8 cellular contexts compared by ENCODE assay signal in genomic region chr16:49491736-49492089, GRCh38.
DNase-seq lines count a peak whose midpoint lies in the region; TF ChIP-seq lines count a peak whose summit lies in the region.

No MANE protein-coding gene starts in this region.

- CTCF ChIA-PET in GM10248 (lab: Yijun Ruan, JAX), result interaction anchor here (1.1 to 1.3 kb wide), 4 partner anchors 13 to 101 kb away, joined by 3 to 4 read pairs (median 4); no protein-coding TSS in a partner anchor

- POLR2A ChIA-PET in GM10248 (lab: Yijun Ruan, JAX), result no interaction called here

- TF ChIP-seq CTCF in OCI-LY3 (IDR thresholded peaks at IDR 0.05; ENCODE audit: low read depth, low read length) (no peak), glutamatergic neuron (IDR thresholded peaks at IDR 0.05; ENCODE audit: partially characterized antibody, unreplicated experiment) (no peak), osteocyte (IDR thresholded peaks at IDR 0.05) (no peak), GM10248 (IDR thresholded peaks at IDR 0.05; ENCODE audit: control extremely low read depth, extremely low read depth, low read depth, missing control alignments) (no peak)

- DNase-seq in glutamatergic neuron (peak; percentile 43), osteocyte (ENCODE audit: extremely low spot score, unreplicated experiment) (no peak), GM10248 (ENCODE audit: extremely low spot score) (no peak), NK-92 (lab: John Stamatoyannopoulos, UW; ENCODE audit: unreplicated experiment) (no peak)
- no peak for DNase-seq in stimulated activated CD4-positive, alpha-beta T cell treated with anti-CD3 and anti-CD28 coated beads, Interleukin-12 subunit alpha, Interleukin-12 subunit beta, amount 100 ng/mL, for 4 hours
- no peak for DNase-seq in activated T-helper 1 cell treated with anti-CD3 and anti-CD28 coated beads, Interleukin-12 subunit alpha, Interleukin-12 subunit beta, Interleukin-2, Interleukin-4 antibody, amounts not matched to agents 30 ng/mL and 10 ng/mL and 1 ng/mL, durations not matched to agents 14 hours and 24 hours and 36 hours (ENCODE audit: low spot score)

- peak overlapping the region; percentile 38; the same call in 1 of the 2 replicates for H3K9ac ChIP-seq in BLaER1
- no peak overlapping the region for H3K9ac ChIP-seq in OCI-LY3 (ENCODE audit: low read length)

- H3K27me3 Mint-ChIP-seq in glutamatergic neuron (ENCODE audit: unreplicated experiment) (peaks cover 15% of the 10 kb centered on the region), osteocyte (ENCODE audit: unreplicated experiment) (peaks cover 11% of the 10 kb centered on the region)
- H3K27me3 Mint-ChIP-seq in activated T-helper 1 cell treated with anti-CD3 and anti-CD28 coated beads, Interleukin-12 subunit alpha, Interleukin-12 subunit beta, Interleukin-2, Interleukin-4 antibody, amounts not matched to agents 30 ng/mL and 10 ng/mL and 1 ng/mL, durations not matched to agents 14 hours and 24 hours and 36 hours (ENCODE audit: insufficient read depth), result peaks cover 4% of the 10 kb centered on the region

- peak overlapping the region; percentile 74 for H3K4me2 ChIP-seq in BLaER1
- H3K4me2 ChIP-seq in OCI-LY3 (ENCODE audit: low read length), result peak overlapping the region; percentile 25

- H3K4me1 ChIP-seq in BLaER1 (peaks cover 53% of the 10 kb centered on the region), OCI-LY3 (ENCODE audit: low read length) (peaks cover 5% of the 10 kb centered on the region; the same call in 1 of the 2 replicates)

- H3K4me3 ChIP-seq in BLaER1 (no peak overlapping the region), OCI-LY3 (ENCODE audit: low read length) (no peak overlapping the region)

- H3K27ac Mint-ChIP-seq in glutamatergic neuron (ENCODE audit: unreplicated experiment) (no peak overlapping the region), osteocyte (ENCODE audit: unreplicated experiment) (no peak overlapping the region)
- H3K27ac Mint-ChIP-seq in activated T-helper 1 cell treated with anti-CD3 and anti-CD28 coated beads, Interleukin-12 subunit alpha, Interleukin-12 subunit beta, Interleukin-2, Interleukin-4 antibody, amounts not matched to agents 30 ng/mL and 10 ng/mL and 1 ng/mL, durations not matched to agents 14 hours and 24 hours and 36 hours, result no peak overlapping the region

- H3K36me3 ChIP-seq in BLaER1 (peaks cover 27% of the 10 kb centered on the region), OCI-LY3 (replicated peaks; ENCODE audit: low read depth, low read length) (no peaks in the 10 kb centered on the region)

- H4K20me1 ChIP-seq in BLaER1, result no peaks in the 10 kb centered on the region
- no peaks in the 10 kb centered on the region for H4K20me1 ChIP-seq in OCI-LY3 (ENCODE audit: insufficient read depth, low read length)

- H3K27me3 ChIP-seq in BLaER1, result no peaks in the 10 kb centered on the region
- no peaks in the 10 kb centered on the region; the same call in 1 of the 2 replicates for H3K27me3 ChIP-seq in OCI-LY3 (ENCODE audit: low read depth, low read length)

- H3K9me3 Mint-ChIP-seq in glutamatergic neuron (ENCODE audit: unreplicated experiment), result peaks cover 24% of the 10 kb centered on the region
- no peaks in the 10 kb centered on the region for H3K9me3 Mint-ChIP-seq in osteocyte (ENCODE audit: unreplicated experiment)
- no peaks in the 10 kb centered on the region for H3K9me3 Mint-ChIP-seq in activated T-helper 1 cell treated with anti-CD3 and anti-CD28 coated beads, Interleukin-12 subunit alpha, Interleukin-12 subunit beta, Interleukin-2, Interleukin-4 antibody, amounts not matched to agents 30 ng/mL and 10 ng/mL and 1 ng/mL, durations not matched to agents 14 hours and 24 hours and 36 hours

- no peaks in the 10 kb centered on the region for H3K79me2 ChIP-seq in OCI-LY3 (ENCODE audit: low read length)

- peaks cover 18% of the 10 kb centered on the region for H3K4me1 Mint-ChIP-seq in glutamatergic neuron (ENCODE audit: low read depth, unreplicated experiment)
- H3K4me1 Mint-ChIP-seq in osteocyte (ENCODE audit: unreplicated experiment), result peaks cover 12% of the 10 kb centered on the region
- no peaks in the 10 kb centered on the region for H3K4me1 Mint-ChIP-seq in activated T-helper 1 cell treated with anti-CD3 and anti-CD28 coated beads, Interleukin-12 subunit alpha, Interleukin-12 subunit beta, Interleukin-2, Interleukin-4 antibody, amounts not matched to agents 30 ng/mL and 10 ng/mL and 1 ng/mL, durations not matched to agents 14 hours and 24 hours and 36 hours (ENCODE audit: low read depth)

- H3K9me3 ChIP-seq in BLaER1 (no peaks in the 10 kb centered on the region), OCI-LY3 (ENCODE audit: insufficient read depth, low read length) (no peaks in the 10 kb centered on the region)

- H3K27ac ChIP-seq in BLaER1, result peak overlapping the region; percentile 40; the same call in 1 of the 2 replicates
- H3K27ac ChIP-seq in OCI-LY3 (ENCODE audit: low read length), result no peak overlapping the region

- H3K36me3 Mint-ChIP-seq in glutamatergic neuron (ENCODE audit: unreplicated experiment) (no peaks in the 10 kb centered on the region), osteocyte (ENCODE audit: unreplicated experiment) (peaks cover 4% of the 10 kb centered on the region)
- H3K36me3 Mint-ChIP-seq in activated T-helper 1 cell treated with anti-CD3 and anti-CD28 coated beads, Interleukin-12 subunit alpha, Interleukin-12 subunit beta, Interleukin-2, Interleukin-4 antibody, amounts not matched to agents 30 ng/mL and 10 ng/mL and 1 ng/mL, durations not matched to agents 14 hours and 24 hours and 36 hours (ENCODE audit: low read depth), result no peaks in the 10 kb centered on the region

- H2AFZ ChIP-seq in OCI-LY3 (ENCODE audit: low read depth, low read length), result no peak overlapping the region; the same call in 1 of the 2 replicates

- intact Hi-C loops in activated T-helper 1 cell treated with anti-CD3 and anti-CD28 coated beads, Interleukin-12 subunit alpha, Interleukin-12 subunit beta, Interleukin-2, Interleukin-4 antibody, amounts not matched to agents 30 ng/mL and 10 ng/mL and 1 ng/mL, durations not matched to agents 14 hours and 24 hours and 36 hours (cut with micrococcal nuclease), result loop anchor here (1.0 to 2.0 kb wide), 2 partner anchors 102 to 431 kb away; no protein-coding TSS in a partner anchor

- H3K4me3 Mint-ChIP-seq in glutamatergic neuron (ENCODE audit: unreplicated experiment) (no peak overlapping the region), osteocyte (ENCODE audit: unreplicated experiment) (peak overlapping the region; percentile 62)
- H3K4me3 Mint-ChIP-seq in activated T-helper 1 cell treated with anti-CD3 and anti-CD28 coated beads, Interleukin-12 subunit alpha, Interleukin-12 subunit beta, Interleukin-2, Interleukin-4 antibody, amounts not matched to agents 30 ng/mL and 10 ng/mL and 1 ng/mL, durations not matched to agents 14 hours and 24 hours and 36 hours, result no peak overlapping the region
